In the genomic region with DNA sequence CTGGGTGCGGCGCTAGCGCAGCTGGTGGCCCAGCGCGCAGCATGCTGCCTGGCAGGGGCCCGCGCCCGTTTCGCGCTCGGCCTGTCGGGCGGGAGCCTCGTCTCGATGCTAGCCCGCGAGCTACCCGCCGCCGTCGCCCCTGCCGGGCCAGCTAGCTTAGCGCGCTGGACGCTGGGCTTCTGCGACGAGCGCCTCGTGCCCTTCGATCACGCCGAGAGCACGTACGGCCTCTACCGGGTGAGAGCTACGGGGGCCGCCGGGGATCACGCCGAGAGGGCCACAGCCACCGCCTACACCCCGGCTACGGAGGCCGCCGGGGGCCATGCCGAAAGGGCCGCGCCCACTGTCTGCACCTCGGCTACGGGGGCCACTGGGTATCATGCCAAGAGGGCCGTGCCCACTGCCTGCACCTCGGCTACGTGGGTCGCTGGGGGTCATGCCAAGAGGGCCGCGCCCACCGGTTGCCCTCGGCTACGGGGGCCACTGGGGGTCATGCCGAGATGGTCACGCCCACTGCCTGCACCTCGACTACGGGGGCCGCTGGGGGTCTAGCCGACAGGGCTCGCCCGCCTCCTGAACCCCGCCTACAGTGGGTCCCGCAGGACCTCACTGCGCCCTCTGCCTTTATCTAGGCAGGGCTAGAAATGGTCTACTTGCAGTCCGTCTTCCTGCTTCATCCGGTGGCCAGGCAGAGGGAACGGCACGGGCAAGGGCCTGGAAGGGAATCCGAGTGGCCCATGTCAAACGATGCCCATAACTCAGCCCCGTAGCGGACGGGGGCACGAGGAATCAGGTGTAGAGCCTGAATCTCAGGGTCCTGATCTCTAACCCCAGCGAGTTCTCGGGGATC, we compare ENCODE assay signal across 1 cellular context.
TF ChIP-seq lines count a peak whose summit lies in the region.

No MANE protein-coding gene starts in this region.

TF ChIP-seq in K562, 482 proteins besides CTCF, POLR2A, EP300 and RAD21 (continues in another document):
- TF ChIP-seq SETDB1 (IDR thresholded peaks at IDR 0.05; ENCODE audit: low read length) (no peak), C11orf30 (IDR thresholded peaks at IDR 0.05; ENCODE audit: low read depth) (peak; percentile 67), GATA2 (CRISPR knock-in tag; IDR thresholded peaks at IDR 0.05) (0 out of 2 replicates have a peak, but pooled peaks have one; percentile 11), CHD1 (IDR thresholded peaks at IDR 0.05; ENCODE audit: low read length) (peak; percentile 54), BRCA1 (IDR thresholded peaks at IDR 0.05) (no peak), BRCA1 (CRISPR knock-in tag; IDR thresholded peaks at IDR 0.05) (no peak), NFE2L1 (tag; IDR thresholded peaks at IDR 0.05; ENCODE audit: borderline replicate concordance, low read depth) (no peak), SMAD3 (CRISPR knock-in tag; conservative IDR thresholded peaks at IDR 0.05) (no peak), ZNF174 (CRISPR knock-in tag; IDR thresholded peaks at IDR 0.05) (no peak), TBL1XR1 (IDR thresholded peaks at IDR 0.05; ENCODE audit: low read length in 2 of 2) (no peak), CBX3 (IDR thresholded peaks at IDR 0.05; ENCODE audit: borderline replicate concordance in 1 of 2, low read length in 2 of 2) (no peak), ZNF146 (CRISPR knock-in tag; IDR thresholded peaks at IDR 0.05; ENCODE audit: unreplicated experiment) (no peak), POLR2B (IDR thresholded peaks at IDR 0.05; ENCODE audit: low read depth, partially characterized antibody) (no peak), STAT5B (CRISPR knock-in tag; IDR thresholded peaks at IDR 0.05) (no peak), ILK (tag; IDR thresholded peaks at IDR 0.05; ENCODE audit: borderline replicate concordance, low read depth) (no peak), ZNF77 (CRISPR knock-in tag; IDR thresholded peaks at IDR 0.05) (no peak), NRF1 (conservative IDR thresholded peaks at IDR 0.05 in 1 of 2, IDR thresholded peaks at IDR 0.05 in 1 of 2) (no peak), TAF9B (IDR thresholded peaks at IDR 0.05; ENCODE audit: partially characterized antibody) (no peak), IRF2 (CRISPR knock-in tag; IDR thresholded peaks at IDR 0.05) (no peak), PCBP2 (IDR thresholded peaks at IDR 0.05; ENCODE audit: low read depth, low read length, poor library complexity, severe bottlenecking) (no peak), HNRNPUL1 (IDR thresholded peaks at IDR 0.05; ENCODE audit: low read length) (no peak), CSDE1 (IDR thresholded peaks at IDR 0.05) (no peak; a peak in 1 of 4 replicates), ZNF197 (CRISPR knock-in tag; IDR thresholded peaks at IDR 0.05; ENCODE audit: low read depth) (no peak), NCOA2 (IDR thresholded peaks at IDR 0.05; ENCODE audit: partially characterized antibody in 2 of 2) (no peak), SIRT6 (IDR thresholded peaks at IDR 0.05; ENCODE audit: low read depth, low read length) (no peak), GATAD2A (IDR thresholded peaks at IDR 0.05) (peak; percentile 68; the same call in 1 of the 2 replicates), PTRF (tag; IDR thresholded peaks at IDR 0.05) (no peak), ZNF778 (CRISPR knock-in tag; IDR thresholded peaks at IDR 0.05) (no peak), HMG20A (CRISPR knock-in tag; conservative IDR thresholded peaks at IDR 0.05) (no peak), FIP1L1 (IDR thresholded peaks at IDR 0.05; ENCODE audit: low read depth, low read length, poor library complexity, severe bottlenecking) (peak; percentile 55), SIX5 (IDR thresholded peaks at IDR 0.05; ENCODE audit: borderline replicate concordance in 1 of 2, insufficient read depth in 1 of 2, low read depth in 1 of 2, low read length in 2 of 2) (no peak), NCOA4 (IDR thresholded peaks at IDR 0.05; ENCODE audit: partially characterized antibody) (no peak), ILF3 (IDR thresholded peaks at IDR 0.05; ENCODE audit: borderline replicate concordance) (no peak), FOXK2 (conservative IDR thresholded peaks at IDR 0.05 in 1 of 2, IDR thresholded peaks at IDR 0.05 in 1 of 2; ENCODE audit: low read depth in 2 of 2) (no peak)
- TF ChIP-seq, protein P1, sequence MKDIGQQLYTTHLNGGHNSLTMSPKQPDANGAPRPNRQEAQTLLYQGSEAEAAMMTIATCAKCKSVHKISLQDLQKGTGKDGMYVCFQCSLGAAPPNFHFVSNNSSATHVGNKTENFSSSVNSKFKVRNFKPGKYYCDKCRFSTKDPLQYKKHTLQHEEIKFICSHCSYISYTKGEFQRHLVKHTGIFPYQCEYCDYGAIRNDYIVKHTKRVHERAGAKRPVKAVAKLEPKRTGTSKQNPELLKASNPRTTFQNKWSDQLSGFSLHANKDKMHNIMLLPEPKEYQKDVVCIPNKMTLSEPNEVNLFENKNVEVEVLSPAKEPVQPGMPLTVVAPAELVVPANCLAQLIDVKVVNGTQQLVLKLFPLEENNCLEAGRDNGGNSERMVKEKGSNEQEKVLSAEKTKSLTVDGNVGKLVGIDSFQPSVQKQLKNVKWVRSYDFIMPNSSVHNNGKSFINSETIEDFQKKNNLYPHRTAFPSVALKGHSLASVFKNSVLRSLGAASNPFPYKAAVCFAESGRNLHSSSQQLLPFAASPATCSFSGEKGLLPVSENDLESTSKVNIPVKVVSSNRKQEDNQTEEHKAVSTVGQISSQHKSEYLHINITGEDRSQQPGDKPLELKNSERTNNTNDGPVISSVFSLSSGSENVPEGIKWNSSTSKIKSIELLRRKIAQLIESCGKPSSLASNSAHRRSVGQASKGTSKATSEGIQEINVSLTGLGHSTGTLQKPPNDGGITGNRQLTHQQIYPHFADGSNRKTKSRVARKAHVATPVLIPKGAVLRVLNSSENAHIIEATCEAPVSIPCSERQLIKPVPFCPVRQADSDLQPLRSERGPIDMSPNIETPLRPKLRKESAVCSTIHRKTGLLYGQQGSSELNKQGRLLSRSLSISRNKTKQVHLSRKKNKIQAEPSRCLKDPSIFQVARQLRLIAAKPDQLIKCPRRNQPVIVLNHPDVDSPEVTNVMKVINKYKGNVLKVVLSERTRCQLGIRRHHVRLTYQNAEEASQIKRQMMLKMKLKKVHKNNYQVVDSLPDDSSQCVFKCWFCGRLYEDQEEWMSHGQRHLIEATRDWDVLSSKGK (CRISPR knock-in tag; IDR thresholded peaks at IDR 0.05): no peak
- TF ChIP-seq, protein P2, sequence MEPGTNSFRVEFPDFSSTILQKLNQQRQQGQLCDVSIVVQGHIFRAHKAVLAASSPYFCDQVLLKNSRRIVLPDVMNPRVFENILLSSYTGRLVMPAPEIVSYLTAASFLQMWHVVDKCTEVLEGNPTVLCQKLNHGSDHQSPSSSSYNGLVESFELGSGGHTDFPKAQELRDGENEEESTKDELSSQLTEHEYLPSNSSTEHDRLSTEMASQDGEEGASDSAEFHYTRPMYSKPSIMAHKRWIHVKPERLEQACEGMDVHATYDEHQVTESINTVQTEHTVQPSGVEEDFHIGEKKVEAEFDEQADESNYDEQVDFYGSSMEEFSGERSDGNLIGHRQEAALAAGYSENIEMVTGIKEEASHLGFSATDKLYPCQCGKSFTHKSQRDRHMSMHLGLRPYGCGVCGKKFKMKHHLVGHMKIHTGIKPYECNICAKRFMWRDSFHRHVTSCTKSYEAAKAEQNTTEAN (CRISPR knock-in tag; IDR thresholded peaks at IDR 0.05): no peak; the same call in 1 of the 2 replicates
- TF ChIP-seq, protein P3, sequence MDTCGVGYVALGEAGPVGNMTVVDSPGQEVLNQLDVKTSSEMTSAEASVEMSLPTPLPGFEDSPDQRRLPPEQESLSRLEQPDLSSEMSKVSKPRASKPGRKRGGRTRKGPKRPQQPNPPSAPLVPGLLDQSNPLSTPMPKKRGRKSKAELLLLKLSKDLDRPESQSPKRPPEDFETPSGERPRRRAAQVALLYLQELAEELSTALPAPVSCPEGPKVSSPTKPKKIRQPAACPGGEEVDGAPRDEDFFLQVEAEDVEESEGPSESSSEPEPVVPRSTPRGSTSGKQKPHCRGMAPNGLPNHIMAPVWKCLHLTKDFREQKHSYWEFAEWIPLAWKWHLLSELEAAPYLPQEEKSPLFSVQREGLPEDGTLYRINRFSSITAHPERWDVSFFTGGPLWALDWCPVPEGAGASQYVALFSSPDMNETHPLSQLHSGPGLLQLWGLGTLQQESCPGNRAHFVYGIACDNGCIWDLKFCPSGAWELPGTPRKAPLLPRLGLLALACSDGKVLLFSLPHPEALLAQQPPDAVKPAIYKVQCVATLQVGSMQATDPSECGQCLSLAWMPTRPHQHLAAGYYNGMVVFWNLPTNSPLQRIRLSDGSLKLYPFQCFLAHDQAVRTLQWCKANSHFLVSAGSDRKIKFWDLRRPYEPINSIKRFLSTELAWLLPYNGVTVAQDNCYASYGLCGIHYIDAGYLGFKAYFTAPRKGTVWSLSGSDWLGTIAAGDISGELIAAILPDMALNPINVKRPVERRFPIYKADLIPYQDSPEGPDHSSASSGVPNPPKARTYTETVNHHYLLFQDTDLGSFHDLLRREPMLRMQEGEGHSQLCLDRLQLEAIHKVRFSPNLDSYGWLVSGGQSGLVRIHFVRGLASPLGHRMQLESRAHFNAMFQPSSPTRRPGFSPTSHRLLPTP (IDR thresholded peaks at IDR 0.05; ENCODE audit: borderline replicate concordance, extremely low read depth, insufficient read length): no peak
- TF ChIP-seq, protein P4, sequence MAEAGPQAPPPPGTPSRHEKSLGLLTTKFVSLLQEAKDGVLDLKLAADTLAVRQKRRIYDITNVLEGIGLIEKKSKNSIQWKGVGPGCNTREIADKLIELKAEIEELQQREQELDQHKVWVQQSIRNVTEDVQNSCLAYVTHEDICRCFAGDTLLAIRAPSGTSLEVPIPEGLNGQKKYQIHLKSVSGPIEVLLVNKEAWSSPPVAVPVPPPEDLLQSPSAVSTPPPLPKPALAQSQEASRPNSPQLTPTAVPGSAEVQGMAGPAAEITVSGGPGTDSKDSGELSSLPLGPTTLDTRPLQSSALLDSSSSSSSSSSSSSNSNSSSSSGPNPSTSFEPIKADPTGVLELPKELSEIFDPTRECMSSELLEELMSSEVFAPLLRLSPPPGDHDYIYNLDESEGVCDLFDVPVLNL (CRISPR knock-in tag; IDR thresholded peaks at IDR 0.05; ENCODE audit: low read depth): no peak
- TF ChIP-seq, protein P5, sequence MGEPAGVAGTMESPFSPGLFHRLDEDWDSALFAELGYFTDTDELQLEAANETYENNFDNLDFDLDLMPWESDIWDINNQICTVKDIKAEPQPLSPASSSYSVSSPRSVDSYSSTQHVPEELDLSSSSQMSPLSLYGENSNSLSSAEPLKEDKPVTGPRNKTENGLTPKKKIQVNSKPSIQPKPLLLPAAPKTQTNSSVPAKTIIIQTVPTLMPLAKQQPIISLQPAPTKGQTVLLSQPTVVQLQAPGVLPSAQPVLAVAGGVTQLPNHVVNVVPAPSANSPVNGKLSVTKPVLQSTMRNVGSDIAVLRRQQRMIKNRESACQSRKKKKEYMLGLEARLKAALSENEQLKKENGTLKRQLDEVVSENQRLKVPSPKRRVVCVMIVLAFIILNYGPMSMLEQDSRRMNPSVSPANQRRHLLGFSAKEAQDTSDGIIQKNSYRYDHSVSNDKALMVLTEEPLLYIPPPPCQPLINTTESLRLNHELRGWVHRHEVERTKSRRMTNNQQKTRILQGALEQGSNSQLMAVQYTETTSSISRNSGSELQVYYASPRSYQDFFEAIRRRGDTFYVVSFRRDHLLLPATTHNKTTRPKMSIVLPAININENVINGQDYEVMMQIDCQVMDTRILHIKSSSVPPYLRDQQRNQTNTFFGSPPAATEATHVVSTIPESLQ (CRISPR knock-in tag; IDR thresholded peaks at IDR 0.05): peak; percentile 91; the same call in 1 of the 2 replicates
- TF ChIP-seq, protein P6, sequence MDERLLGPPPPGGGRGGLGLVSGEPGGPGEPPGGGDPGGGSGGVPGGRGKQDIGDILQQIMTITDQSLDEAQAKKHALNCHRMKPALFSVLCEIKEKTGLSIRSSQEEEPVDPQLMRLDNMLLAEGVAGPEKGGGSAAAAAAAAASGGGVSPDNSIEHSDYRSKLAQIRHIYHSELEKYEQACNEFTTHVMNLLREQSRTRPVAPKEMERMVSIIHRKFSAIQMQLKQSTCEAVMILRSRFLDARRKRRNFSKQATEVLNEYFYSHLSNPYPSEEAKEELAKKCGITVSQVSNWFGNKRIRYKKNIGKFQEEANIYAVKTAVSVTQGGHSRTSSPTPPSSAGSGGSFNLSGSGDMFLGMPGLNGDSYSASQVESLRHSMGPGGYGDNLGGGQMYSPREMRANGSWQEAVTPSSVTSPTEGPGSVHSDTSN (CRISPR knock-in tag; IDR thresholded peaks at IDR 0.05; ENCODE audit: low read depth): no peak
- TF ChIP-seq, protein P6 (tag; conservative IDR thresholded peaks at IDR 0.05; ENCODE audit: low read depth): no peak
- TF ChIP-seq, protein P7, sequence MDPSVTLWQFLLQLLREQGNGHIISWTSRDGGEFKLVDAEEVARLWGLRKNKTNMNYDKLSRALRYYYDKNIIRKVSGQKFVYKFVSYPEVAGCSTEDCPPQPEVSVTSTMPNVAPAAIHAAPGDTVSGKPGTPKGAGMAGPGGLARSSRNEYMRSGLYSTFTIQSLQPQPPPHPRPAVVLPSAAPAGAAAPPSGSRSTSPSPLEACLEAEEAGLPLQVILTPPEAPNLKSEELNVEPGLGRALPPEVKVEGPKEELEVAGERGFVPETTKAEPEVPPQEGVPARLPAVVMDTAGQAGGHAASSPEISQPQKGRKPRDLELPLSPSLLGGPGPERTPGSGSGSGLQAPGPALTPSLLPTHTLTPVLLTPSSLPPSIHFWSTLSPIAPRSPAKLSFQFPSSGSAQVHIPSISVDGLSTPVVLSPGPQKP (CRISPR knock-in tag; IDR thresholded peaks at IDR 0.05): no peak
- TF ChIP-seq, protein P8, sequence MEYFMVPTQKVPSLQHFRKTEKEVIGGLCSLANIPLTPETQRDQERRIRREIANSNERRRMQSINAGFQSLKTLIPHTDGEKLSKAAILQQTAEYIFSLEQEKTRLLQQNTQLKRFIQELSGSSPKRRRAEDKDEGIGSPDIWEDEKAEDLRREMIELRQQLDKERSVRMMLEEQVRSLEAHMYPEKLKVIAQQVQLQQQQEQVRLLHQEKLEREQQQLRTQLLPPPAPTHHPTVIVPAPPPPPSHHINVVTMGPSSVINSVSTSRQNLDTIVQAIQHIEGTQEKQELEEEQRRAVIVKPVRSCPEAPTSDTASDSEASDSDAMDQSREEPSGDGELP (CRISPR knock-in tag; IDR thresholded peaks at IDR 0.05; ENCODE audit: borderline replicate concordance): peak; percentile 74
